ENCODE assay signal across 1 cellular context in the genomic region with DNA sequence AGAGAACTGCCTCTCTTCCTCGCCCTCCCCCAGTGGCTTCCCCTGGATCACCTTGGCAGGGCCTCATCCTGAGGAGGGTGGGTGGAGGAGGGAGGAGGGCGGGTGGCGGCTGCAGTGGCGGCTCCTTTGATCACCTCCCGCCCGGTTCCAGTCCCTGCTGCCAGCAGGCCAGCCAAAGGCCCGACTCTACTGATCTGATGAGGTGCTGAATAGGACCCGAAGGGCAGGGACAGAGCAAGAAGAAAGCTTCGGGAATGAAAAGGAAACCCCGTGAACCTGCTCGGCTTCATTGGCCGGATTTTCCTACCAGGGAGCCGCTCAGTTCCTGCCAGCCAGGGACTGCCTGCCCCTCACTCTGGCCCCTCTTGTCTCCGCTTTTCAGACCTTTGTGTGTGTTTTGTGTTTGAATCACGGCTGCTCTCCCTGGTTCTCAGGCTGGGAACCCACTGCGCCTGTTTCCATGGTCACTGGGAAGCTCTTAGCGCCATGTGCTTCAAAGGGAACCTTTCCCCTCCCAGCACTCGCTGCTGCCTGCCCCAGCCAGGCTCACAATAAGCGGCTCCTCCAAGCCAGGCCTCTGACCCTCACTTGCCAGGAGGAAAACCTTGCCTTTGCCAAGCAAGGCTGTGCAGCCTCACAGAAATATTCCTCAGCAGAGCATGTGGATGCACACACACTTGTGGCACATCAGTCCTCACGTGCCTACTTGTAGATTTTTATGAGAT.
TF ChIP-seq lines count a peak whose summit lies in the region.

No MANE protein-coding gene starts in this region.

TF ChIP-seq in GM23338, 12 proteins besides CTCF, POLR2A, EP300 and RAD21 (continued from another document):
- TF ChIP-seq, protein P1, sequence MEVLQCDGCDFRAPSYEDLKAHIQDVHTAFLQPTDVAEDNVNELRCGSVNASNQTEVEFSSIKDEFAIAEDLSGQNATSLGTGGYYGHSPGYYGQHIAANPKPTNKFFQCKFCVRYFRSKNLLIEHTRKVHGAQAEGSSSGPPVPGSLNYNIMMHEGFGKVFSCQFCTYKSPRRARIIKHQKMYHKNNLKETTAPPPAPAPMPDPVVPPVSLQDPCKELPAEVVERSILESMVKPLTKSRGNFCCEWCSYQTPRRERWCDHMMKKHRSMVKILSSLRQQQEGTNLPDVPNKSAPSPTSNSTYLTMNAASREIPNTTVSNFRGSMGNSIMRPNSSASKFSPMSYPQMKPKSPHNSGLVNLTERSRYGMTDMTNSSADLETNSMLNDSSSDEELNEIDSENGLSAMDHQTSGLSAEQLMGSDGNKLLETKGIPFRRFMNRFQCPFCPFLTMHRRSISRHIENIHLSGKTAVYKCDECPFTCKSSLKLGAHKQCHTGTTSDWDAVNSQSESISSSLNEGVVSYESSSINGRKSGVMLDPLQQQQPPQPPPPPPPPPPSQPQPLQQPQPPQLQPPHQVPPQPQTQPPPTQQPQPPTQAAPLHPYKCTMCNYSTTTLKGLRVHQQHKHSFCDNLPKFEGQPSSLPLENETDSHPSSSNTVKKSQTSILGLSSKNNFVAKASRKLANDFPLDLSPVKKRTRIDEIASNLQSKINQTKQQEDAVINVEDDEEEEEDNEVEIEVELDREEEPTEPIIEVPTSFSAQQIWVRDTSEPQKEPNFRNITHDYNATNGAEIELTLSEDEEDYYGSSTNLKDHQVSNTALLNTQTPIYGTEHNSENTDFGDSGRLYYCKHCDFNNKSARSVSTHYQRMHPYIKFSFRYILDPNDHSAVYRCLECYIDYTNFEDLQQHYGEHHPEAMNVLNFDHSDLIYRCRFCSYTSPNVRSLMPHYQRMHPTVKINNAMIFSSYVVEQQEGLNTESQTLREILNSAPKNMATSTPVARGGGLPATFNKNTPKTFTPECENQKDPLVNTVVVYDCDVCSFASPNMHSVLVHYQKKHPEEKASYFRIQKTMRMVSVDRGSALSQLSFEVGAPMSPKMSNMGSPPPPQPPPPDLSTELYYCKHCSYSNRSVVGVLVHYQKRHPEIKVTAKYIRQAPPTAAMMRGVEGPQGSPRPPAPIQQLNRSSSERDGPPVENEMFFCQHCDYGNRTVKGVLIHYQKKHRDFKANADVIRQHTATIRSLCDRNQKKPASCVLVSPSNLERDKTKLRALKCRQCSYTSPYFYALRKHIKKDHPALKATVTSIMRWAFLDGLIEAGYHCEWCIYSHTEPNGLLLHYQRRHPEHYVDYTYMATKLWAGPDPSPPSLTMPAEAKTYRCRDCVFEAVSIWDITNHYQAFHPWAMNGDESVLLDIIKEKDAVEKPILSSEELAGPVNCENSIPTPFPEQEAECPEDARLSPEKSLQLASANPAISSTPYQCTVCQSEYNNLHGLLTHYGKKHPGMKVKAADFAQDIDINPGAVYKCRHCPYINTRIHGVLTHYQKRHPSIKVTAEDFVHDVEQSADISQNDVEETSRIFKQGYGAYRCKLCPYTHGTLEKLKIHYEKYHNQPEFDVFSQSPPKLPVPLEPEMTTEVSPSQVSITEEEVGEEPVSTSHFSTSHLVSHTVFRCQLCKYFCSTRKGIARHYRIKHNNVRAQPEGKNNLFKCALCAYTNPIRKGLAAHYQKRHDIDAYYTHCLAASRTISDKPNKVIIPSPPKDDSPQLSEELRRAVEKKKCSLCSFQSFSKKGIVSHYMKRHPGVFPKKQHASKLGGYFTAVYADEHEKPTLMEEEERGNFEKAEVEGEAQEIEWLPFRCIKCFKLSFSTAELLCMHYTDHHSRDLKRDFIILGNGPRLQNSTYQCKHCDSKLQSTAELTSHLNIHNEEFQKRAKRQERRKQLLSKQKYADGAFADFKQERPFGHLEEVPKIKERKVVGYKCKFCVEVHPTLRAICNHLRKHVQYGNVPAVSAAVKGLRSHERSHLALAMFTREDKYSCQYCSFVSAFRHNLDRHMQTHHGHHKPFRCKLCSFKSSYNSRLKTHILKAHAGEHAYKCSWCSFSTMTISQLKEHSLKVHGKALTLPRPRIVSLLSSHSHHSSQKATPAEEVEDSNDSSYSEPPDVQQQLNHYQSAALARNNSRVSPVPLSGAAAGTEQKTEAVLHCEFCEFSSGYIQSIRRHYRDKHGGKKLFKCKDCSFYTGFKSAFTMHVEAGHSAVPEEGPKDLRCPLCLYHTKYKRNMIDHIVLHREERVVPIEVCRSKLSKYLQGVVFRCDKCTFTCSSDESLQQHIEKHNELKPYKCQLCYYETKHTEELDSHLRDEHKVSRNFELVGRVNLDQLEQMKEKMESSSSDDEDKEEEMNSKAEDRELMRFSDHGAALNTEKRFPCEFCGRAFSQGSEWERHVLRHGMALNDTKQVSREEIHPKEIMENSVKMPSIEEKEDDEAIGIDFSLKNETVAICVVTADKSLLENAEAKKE (CRISPR knock-in tag; IDR thresholded peaks at IDR 0.05) = no peak
- TF ChIP-seq, protein P2, sequence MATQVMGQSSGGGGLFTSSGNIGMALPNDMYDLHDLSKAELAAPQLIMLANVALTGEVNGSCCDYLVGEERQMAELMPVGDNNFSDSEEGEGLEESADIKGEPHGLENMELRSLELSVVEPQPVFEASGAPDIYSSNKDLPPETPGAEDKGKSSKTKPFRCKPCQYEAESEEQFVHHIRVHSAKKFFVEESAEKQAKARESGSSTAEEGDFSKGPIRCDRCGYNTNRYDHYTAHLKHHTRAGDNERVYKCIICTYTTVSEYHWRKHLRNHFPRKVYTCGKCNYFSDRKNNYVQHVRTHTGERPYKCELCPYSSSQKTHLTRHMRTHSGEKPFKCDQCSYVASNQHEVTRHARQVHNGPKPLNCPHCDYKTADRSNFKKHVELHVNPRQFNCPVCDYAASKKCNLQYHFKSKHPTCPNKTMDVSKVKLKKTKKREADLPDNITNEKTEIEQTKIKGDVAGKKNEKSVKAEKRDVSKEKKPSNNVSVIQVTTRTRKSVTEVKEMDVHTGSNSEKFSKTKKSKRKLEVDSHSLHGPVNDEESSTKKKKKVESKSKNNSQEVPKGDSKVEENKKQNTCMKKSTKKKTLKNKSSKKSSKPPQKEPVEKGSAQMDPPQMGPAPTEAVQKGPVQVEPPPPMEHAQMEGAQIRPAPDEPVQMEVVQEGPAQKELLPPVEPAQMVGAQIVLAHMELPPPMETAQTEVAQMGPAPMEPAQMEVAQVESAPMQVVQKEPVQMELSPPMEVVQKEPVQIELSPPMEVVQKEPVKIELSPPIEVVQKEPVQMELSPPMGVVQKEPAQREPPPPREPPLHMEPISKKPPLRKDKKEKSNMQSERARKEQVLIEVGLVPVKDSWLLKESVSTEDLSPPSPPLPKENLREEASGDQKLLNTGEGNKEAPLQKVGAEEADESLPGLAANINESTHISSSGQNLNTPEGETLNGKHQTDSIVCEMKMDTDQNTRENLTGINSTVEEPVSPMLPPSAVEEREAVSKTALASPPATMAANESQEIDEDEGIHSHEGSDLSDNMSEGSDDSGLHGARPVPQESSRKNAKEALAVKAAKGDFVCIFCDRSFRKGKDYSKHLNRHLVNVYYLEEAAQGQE (IDR thresholded peaks at IDR 0.05; ENCODE audit: unreplicated experiment) = no peak
- TF ChIP-seq JUNB (IDR thresholded peaks at IDR 0.05; ENCODE audit: unreplicated experiment) (no peak), ZNF331 (CRISPR knock-in tag; IDR thresholded peaks at IDR 0.05; ENCODE audit: low read depth) (no peak), CREB1 (CRISPR knock-in tag; IDR thresholded peaks at IDR 0.05; ENCODE audit: low read depth) (no peak)
